In genomic region chr15:84598250-84598649, GRCh38 we compare ENCODE assay signal across 8 cellular contexts. TPM values are rescaled to one million over a fixed set of nuclear protein-coding genes. Genes with fewer than 3 reads are reported as not detected.
A peak's percentile ranks its signal among the peaks of the same experiment; 100 is the strongest.
DNase-seq lines count a peak whose midpoint lies in the region; ATAC-seq, FAIRE-seq and TF ChIP-seq lines count a peak whose summit lies in the region.

No MANE protein-coding gene starts in this region.

- no TSS peak for BruUV-seq in GM12878 (replicated peaks; lab: Mats Ljungman, UMichigan)
- no TSS peak for BruUV-seq in MCF 10A (replicated peaks; lab: Mats Ljungman, UMichigan)

- peak; percentile 92 for DNase-seq in GF-D8 (lab: John Stamatoyannopoulos, UW)
- peak; percentile 81 for DNase-seq in MM.1S
- no peak for DNase-seq in GM12878 (ENCODE audit: low read depth, low spot score)
- peak; percentile 30 for DNase-seq in stimulated activated naive B cell treated with anti-CD40 and anti-IgM and Interleukin-4, amounts not matched to agents 10 μg/mL and 1 μg/mL and 100 μg/mL, for 72 hours
- no peak for DNase-seq in LoVo (ENCODE audit: low spot score)
- no peak for DNase-seq in MCF 10A (ENCODE audit: unreplicated experiment)

- peak; percentile 32; the same call in 1 of the 2 replicates for TF ChIP-seq RAD21 in GM12878 (IDR thresholded peaks at IDR 0.05; ENCODE audit: insufficient read depth, low read depth, low read length)

- TF ChIP-seq POLR2A in GM12878 (IDR thresholded peaks at IDR 0.05; ENCODE audit: low read depth, low read length): no peak

- intact Hi-C loops in GM12878 (cut with micrococcal nuclease; ENCODE audit: unreplicated experiment) (loop anchor here (2.0 kb wide), 1 partner anchor 35 kb away; no protein-coding TSS in a partner anchor), MCF 10A (cut with micrococcal nuclease) (loop anchor here (1.0 kb wide), 1 partner anchor 40 kb away; no protein-coding TSS in a partner anchor)

- no peaks in the 10 kb centered on the region for H3K79me2 ChIP-seq in MM.1S (ENCODE audit: low read length)
- no peaks in the 10 kb centered on the region for H3K79me2 ChIP-seq in GM12878 (ENCODE audit: control insufficient read depth, insufficient read depth, low read length)

- no peaks in the 10 kb centered on the region for H3K27me3 ChIP-seq in MM.1S (replicated peaks; ENCODE audit: insufficient read depth, low read length)
- peaks cover 2% of the 10 kb centered on the region in 2 experiments; a peak in 2 of 4 replicates for H3K27me3 ChIP-seq in GM12878 (replicated peaks in 1 of 2; ENCODE audit: control insufficient read depth in 2 of 2, insufficient read depth in 2 of 2, low read length in 1 of 2)

- in situ Hi-C loops in GM12878 (cut with MboI): no loop called here

- CTCF ChIA-PET in GM12878 (lab: Yijun Ruan, JAX) (interaction anchor here (0.7 to 5.3 kb wide), 31 partner anchors 8 to 692 kb away, joined by 3 to 52 read pairs (median 5); partner anchors contain the start of genes NMB, SEC11A and WDR73), MCF 10A (lab: Yijun Ruan, JAX) (interaction anchor here (0.6 to 2.0 kb wide), 8 partner anchors 10 to 800 kb away, joined by 3 to 7 read pairs (median 4); partner anchors contain the start of gene WDR73)

- H3K27ac Mint-ChIP-seq in stimulated activated naive B cell treated with anti-CD40 and anti-IgM and Interleukin-4, amounts not matched to agents 10 μg/mL and 1 μg/mL and 100 μg/mL, for 72 hours: no peak overlapping the region
- H3K27ac Mint-ChIP-seq in MCF 10A (ENCODE audit: low read depth, unreplicated experiment): no peak overlapping the region

- H3K9ac ChIP-seq in MM.1S (ENCODE audit: low read length) (no peak overlapping the region), GM12878 (ENCODE audit: control insufficient read depth, insufficient read depth, low read length) (peak overlapping the region; percentile 20; the same call in 1 of the 2 replicates)

- peaks cover 7% of the 10 kb centered on the region; the same call in 1 of the 2 replicates for H3F3A ChIP-seq in MM.1S (ENCODE audit: insufficient read depth, low read length)

- POLR2A ChIA-PET in GM12878 (lab: Charles Lee) (interaction anchor here (0.5 to 0.7 kb wide), 2 partner anchors 156 to 437 kb away, joined by 3 read pairs; no protein-coding TSS in a partner anchor), MCF 10A (lab: Yijun Ruan, JAX) (interaction anchor here (1.5 to 4.4 kb wide), 3 partner anchors 33 to 330 kb away, joined by 5 to 50 read pairs (median 20); no protein-coding TSS in a partner anchor)

- SMC1A ChIA-PET in GM12878 (lab: Charles Lee; ENCODE audit: uncharacterized antibody, unreplicated experiment): interaction anchor here (0.7 to 2.5 kb wide), 25 partner anchors 11 to 448 kb away, joined by 3 to 15 read pairs (median 4); partner anchors contain the start of genes SEC11A and WDR73

- H3K4me3 ChIP-seq in MM.1S (ENCODE audit: low read length): no peak overlapping the region
- no peak overlapping the region for H3K4me3 ChIP-seq in GM12878

- ATAC-seq in GM21447 (IDR thresholded peaks at IDR 0.05; ENCODE audit: unreplicated experiment): peak; percentile 49
- peak; percentile 33 for ATAC-seq in GM12878
- peak; percentile 65 to 73 for ATAC-seq in stimulated activated naive B cell treated with anti-CD40 and anti-IgM and Interleukin-4, amounts not matched to agents 10 μg/mL and 1 μg/mL and 100 μg/mL, for 72 hours (replicated peaks)
- no peak for ATAC-seq in HG02571 (IDR thresholded peaks at IDR 0.05; ENCODE audit: unreplicated experiment)

- TF ChIP-seq CTCF in MM.1S (IDR thresholded peaks at IDR 0.05; ENCODE audit: low read length): no peak
- TF ChIP-seq CTCF in GM12878 (IDR thresholded peaks at IDR 0.05 in 2 of 3, conservative IDR thresholded peaks at IDR 0.05 in 1 of 3; ENCODE audit: control insufficient read depth in 2 of 3, extremely low read depth in 1 of 3, insufficient read depth in 1 of 3, low read depth in 3 of 3, low read length in 3 of 3): 0 out of 6 replicates have a peak, but pooled peaks of 1 of the 3 experiments have one; percentile 6
- TF ChIP-seq CTCF in MCF 10A (IDR thresholded peaks at IDR 0.05; ENCODE audit: unreplicated experiment): no peak

- H3K9me3 ChIP-seq in MM.1S (replicated peaks; ENCODE audit: insufficient read depth, low read length) (no peaks in the 10 kb centered on the region), GM12878 (replicated peaks; ENCODE audit: control insufficient read depth, insufficient read depth, low read length) (no peaks in the 10 kb centered on the region; the same call in 2 of the 3 replicates)

- no peaks in the 10 kb centered on the region for H3K36me3 Mint-ChIP-seq in stimulated activated naive B cell treated with anti-CD40 and anti-IgM and Interleukin-4, amounts not matched to agents 10 μg/mL and 1 μg/mL and 100 μg/mL, for 72 hours
- H3K36me3 Mint-ChIP-seq in MCF 10A (ENCODE audit: insufficient read depth, unreplicated experiment): peaks cover 11% of the 10 kb centered on the region

- peaks cover 25 to 40% of the 10 kb centered on the region in 2 donors for H3K4me1 Mint-ChIP-seq in stimulated activated naive B cell treated with anti-CD40 and anti-IgM and Interleukin-4, amounts not matched to agents 10 μg/mL and 1 μg/mL and 100 μg/mL, for 72 hours
- no peaks in the 10 kb centered on the region for H3K4me1 Mint-ChIP-seq in MCF 10A (ENCODE audit: insufficient read depth, unreplicated experiment)

- H3K27ac ChIP-seq in MM.1S (ENCODE audit: low read length) (peak overlapping the region; percentile 29; the same call in 1 of the 2 replicates), GM12878 (ENCODE audit: control insufficient read depth, insufficient read depth) (peak overlapping the region; percentile 58)

- H3K4me1 ChIP-seq in MM.1S (ENCODE audit: low read length) (peaks cover 20% of the 10 kb centered on the region), GM12878 (ENCODE audit: control insufficient read depth, insufficient read depth, low read length) (peaks cover 17% of the 10 kb centered on the region)

- peaks cover 0 to 2% of the 10 kb centered on the region in 2 donors for H3K9me3 Mint-ChIP-seq in stimulated activated naive B cell treated with anti-CD40 and anti-IgM and Interleukin-4, amounts not matched to agents 10 μg/mL and 1 μg/mL and 100 μg/mL, for 72 hours
- no peaks in the 10 kb centered on the region for H3K9me3 Mint-ChIP-seq in MCF 10A (ENCODE audit: unreplicated experiment)

- H4K20me1 ChIP-seq in MM.1S (ENCODE audit: insufficient read depth, low read length): no peaks in the 10 kb centered on the region
- no peaks in the 10 kb centered on the region for H4K20me1 ChIP-seq in GM12878 (ENCODE audit: control insufficient read depth, insufficient read depth)

- peak overlapping the region; percentile 38 for H2AFZ ChIP-seq in MM.1S (ENCODE audit: low read length)
- H2AFZ ChIP-seq in GM12878 (ENCODE audit: control insufficient read depth, low read depth, low read length): peak overlapping the region; percentile 93

- peak overlapping the region; percentile 42; the same call in 1 of the 2 replicates for H3K4me2 ChIP-seq in MM.1S (ENCODE audit: low read depth, low read length)
- peak overlapping the region; percentile 49 for H3K4me2 ChIP-seq in GM12878 (ENCODE audit: control insufficient read depth, insufficient read depth)

- H3K9me2 ChIP-seq in MM.1S (replicated peaks; ENCODE audit: insufficient read depth, low read length): no peaks in the 10 kb centered on the region

- WGBS in GM12878 (ENCODE audit: insufficient coverage, insufficient replicate concordance, low lambda C conversion rate, missing lambda C conversion rate): 0% methylated on average over 2 of the region's 2 CpGs

- RAD21 ChIA-PET in GM12878 (lab: Charles Lee; ENCODE audit: unreplicated experiment): interaction anchor here (0.9 to 2.5 kb wide), 13 partner anchors 10 to 330 kb away, joined by 3 to 15 read pairs (median 5); partner anchors contain the start of gene WDR73

- peaks cover 0 to 5% of the 10 kb centered on the region in 2 donors for H3K27me3 Mint-ChIP-seq in stimulated activated naive B cell treated with anti-CD40 and anti-IgM and Interleukin-4, amounts not matched to agents 10 μg/mL and 1 μg/mL and 100 μg/mL, for 72 hours
- H3K27me3 Mint-ChIP-seq in MCF 10A (ENCODE audit: insufficient read depth, unreplicated experiment): peaks cover 10% of the 10 kb centered on the region

- FAIRE-seq in GM12878 (lab: Jason Lieb, UNC): peak; percentile 96

- TF ChIP-seq EP300 in GM12878 (IDR thresholded peaks at IDR 0.05; ENCODE audit: borderline replicate concordance in 1 of 2, control insufficient read depth in 1 of 2, low read depth in 2 of 2, low read length in 2 of 2): no peak

- peak overlapping the region in 1 of 2 donors; percentile 6 for H3K4me3 Mint-ChIP-seq in stimulated activated naive B cell treated with anti-CD40 and anti-IgM and Interleukin-4, amounts not matched to agents 10 μg/mL and 1 μg/mL and 100 μg/mL, for 72 hours
- H3K4me3 Mint-ChIP-seq in MCF 10A (ENCODE audit: unreplicated experiment): no peak overlapping the region

- H3K36me3 ChIP-seq in MM.1S (replicated peaks; ENCODE audit: insufficient read depth, low read length) (no peaks in the 10 kb centered on the region), GM12878 (ENCODE audit: control insufficient read depth in 2 of 2, insufficient read depth in 2 of 2, low read length in 1 of 2) (no peaks in the 10 kb centered on the region)

RNA-seq across cellular contexts. Expression of gene ZSCAN2, which starts 2.6 kb away (rescaled TPM):
- 19.5 and 20.1 TPM in 2 replicates for total RNA-seq in GM12878 (2013; cell fraction: nucleolus; rRNA removed)
- total RNA-seq in GM12878 (2014; rRNA removed) (10.6 and 13.2 TPM in 2 replicates), GM12878 (2014; rRNA removed; fragmentation: Illumina TruSeq; extraction: Trizol) (8.0 and 9.5 TPM in 2 replicates), GM12878 (2021) (9.1 and 11.3 TPM in 2 replicates), MCF 10A (2022) (4.2 and 4.3 TPM in 2 replicates)
- 4.4 TPM for polyA plus RNA-seq in GM12878 (2011; ENCODE audit: low read depth)
- polyA plus RNA-seq in GM12878 (2011; rRNA removed) (8.5 and 11.5 TPM in 2 replicates), GM12878 (2014; fragmentation: Illumina TruSeq; extraction: Trizol) (5.5 and 7.6 TPM in 2 replicates), GM12878 (2014; fragmentation: Nextera tagmentation; extraction: Ambion mirVana) (1 to 10 TPM; 2.7 to 3.0 TPM), GM12878 (2014; rRNA removed) (12.2 and 13.4 TPM in 2 replicates), GM12878 (2016; fragmentation: Nextera tagmentation; extraction: Ambion mirVana) (1 to 10 TPM; 7.0 to 7.6 TPM)
- polyA plus RNA-seq in GM12878 (2011; cell fraction: cytosol; rRNA removed): 9.3 and 12.2 TPM in 2 replicates
- 8.5 and 11.6 TPM in 2 replicates for polyA plus RNA-seq in GM12878 (2011; cell fraction: nucleus; rRNA removed)
- 6.6 and 9.2 TPM in 2 replicates for polyA plus RNA-seq in GM12878 (2012)
- 10.1 and 12.7 TPM in 2 replicates for polyA minus RNA-seq in GM12878 (2011; rRNA and poly(A)+ RNA removed)
- 2.3 and 6.1 TPM in 2 replicates for polyA minus RNA-seq in GM12878 (2011; cell fraction: cytosol; rRNA and poly(A)+ RNA removed)
- 5.3 and 10.5 TPM in 2 replicates for polyA minus RNA-seq in GM12878 (2011; cell fraction: nucleus; rRNA and poly(A)+ RNA removed)

RNA-seq across cellular contexts. Expression of gene WDR73, which starts 55.8 kb away (rescaled TPM):
- total RNA-seq in GM12878 (2013; cell fraction: nucleolus; rRNA removed): 44.1 and 50.6 TPM in 2 replicates
- total RNA-seq in GM12878 (2014; rRNA removed) (15.4 and 16.4 TPM in 2 replicates), GM12878 (2014; rRNA removed; fragmentation: Illumina TruSeq; extraction: Trizol) (11.5 and 14.9 TPM in 2 replicates), GM12878 (2021) (13.6 and 21.6 TPM in 2 replicates), MCF 10A (2022) (40.9 and 42.1 TPM in 2 replicates)
- polyA plus RNA-seq in GM12878 (2011; ENCODE audit: low read depth): 9.2 TPM
- polyA plus RNA-seq in GM12878 (2011; rRNA removed) (9.6 and 12.0 TPM in 2 replicates), GM12878 (2014; fragmentation: Illumina TruSeq; extraction: Trizol) (17.3 and 17.5 TPM in 2 replicates), GM12878 (2014; fragmentation: Nextera tagmentation; extraction: Ambion mirVana) (1 to 10 TPM; 4.4 to 7.0 TPM), GM12878 (2014; rRNA removed) (19.9 and 20.3 TPM in 2 replicates), GM12878 (2016; fragmentation: Nextera tagmentation; extraction: Ambion mirVana) (10 to 100 TPM; 25.4 to 25.6 TPM)
- polyA plus RNA-seq in GM12878 (2011; cell fraction: cytosol; rRNA removed): 13.3 and 16.0 TPM in 2 replicates
- 32.3 and 32.5 TPM in 2 replicates for polyA plus RNA-seq in GM12878 (2011; cell fraction: nucleus; rRNA removed)
- polyA plus RNA-seq in GM12878 (2012): 12.0 and 12.3 TPM in 2 replicates
- 14.2 and 14.5 TPM in 2 replicates for polyA minus RNA-seq in GM12878 (2011; rRNA and poly(A)+ RNA removed)
- polyA minus RNA-seq in GM12878 (2011; cell fraction: cytosol; rRNA and poly(A)+ RNA removed): 4.0 and 5.3 TPM in 2 replicates
- polyA minus RNA-seq in GM12878 (2011; cell fraction: nucleus; rRNA and poly(A)+ RNA removed): 8.2 and 9.9 TPM in 2 replicates

RNA-seq across cellular contexts. Expression of gene NMB, which starts 59.7 kb away (rescaled TPM):
- 0.73 TPM in 1 of 2 replicates, not detected in the other for total RNA-seq in GM12878 (2013; cell fraction: nucleolus; rRNA removed)
- total RNA-seq in GM12878 (2014; rRNA removed) (2.5 and 4.1 TPM in 2 replicates), GM12878 (2014; rRNA removed; fragmentation: Illumina TruSeq; extraction: Trizol) (0.67 and 1.8 TPM in 2 replicates), GM12878 (2021) (1.3 and 2.8 TPM in 2 replicates), MCF 10A (2022) (5.1 and 7.1 TPM in 2 replicates)
- not detected for polyA plus RNA-seq in GM12878 (2011; ENCODE audit: low read depth)
- polyA plus RNA-seq in GM12878 (2011; rRNA removed) (0.62 and 0.76 TPM in 2 replicates), GM12878 (2014; fragmentation: Illumina TruSeq; extraction: Trizol) (0.76 and 0.81 TPM in 2 replicates), GM12878 (2014; fragmentation: Nextera tagmentation; extraction: Ambion mirVana) (under 1 TPM; 0.32 to 0.91 TPM), GM12878 (2014; rRNA removed) (2.9 and 3.6 TPM in 2 replicates), GM12878 (2016; fragmentation: Nextera tagmentation; extraction: Ambion mirVana) (1 to 10 TPM; 2.2 to 2.7 TPM)
- 0.79 and 1.3 TPM in 2 replicates for polyA plus RNA-seq in GM12878 (2011; cell fraction: cytosol; rRNA removed)
- polyA plus RNA-seq in GM12878 (2011; cell fraction: nucleus; rRNA removed): 0.85 and 0.97 TPM in 2 replicates
- polyA plus RNA-seq in GM12878 (2012): 1.0 and 1.7 TPM in 2 replicates
- 0.26 TPM in 1 of 2 replicates, not detected in the other for polyA minus RNA-seq in GM12878 (2011; rRNA and poly(A)+ RNA removed)
- not detected in 2 replicates for polyA minus RNA-seq in GM12878 (2011; cell fraction: cytosol; rRNA and poly(A)+ RNA removed)
- polyA minus RNA-seq in GM12878 (2011; cell fraction: nucleus; rRNA and poly(A)+ RNA removed): 0.24 TPM in 1 of 2 replicates, not detected in the other

Comparison
In these comparisons a context has a peak if more than half of its experiments do, and no peak if none do; other contexts are left out.
1. DNase-seq: peak in GF-D8 (single experiment), MM.1S (single experiment) and stimulated activated naive B cell treated with anti-CD40 and anti-IgM and Interleukin-4, amounts not matched to agents 10 μg/mL and 1 μg/mL and 100 μg/mL, for 72 hours (single experiment); none in GM12878 (single experiment), LoVo (single experiment) and MCF 10A (single experiment).